In genomic region chr2:47094519-47095155, GRCh38 we compare ENCODE assay signal across 25 cellular contexts.
DNase-seq lines count a peak whose midpoint lies in the region; ATAC-seq and TF ChIP-seq lines count a peak whose summit lies in the region.
"Had no signal": no experiment of that assay in that cellular context is flagged by ENCODE, and none has a peak within 500 bp of the region (broad histone marks: within the 10 kb centered on the region; RNA-seq: fewer than 3 reads in every experiment).

No MANE protein-coding gene starts in this region.

- H3K36me3 ChIP-seq in suprapubic skin, result no peaks in the 10 kb centered on the region
- H3K36me3 ChIP-seq: ascending aorta, esophagus muscularis mucosa, SJSA1, upper lobe of left lung had no signal

- peak; percentile 12; the same call in 1 of the 3 replicates for ATAC-seq in SK-N-SH treated with all-trans-retinoic acid at 6 μM for 48 hours
- ATAC-seq: activated naive CD4-positive, alpha-beta T cell treated with anti-CD3 and anti-CD28 coated beads, Interleukin-2, amount 50 U/mL, for 72 hours; left ventricle myocardium superior; naive thymus-derived CD8-positive, alpha-beta T cell had no signal

- no peaks in the 10 kb centered on the region for H3K9me3 ChIP-seq in suprapubic skin
- H3K9me3 ChIP-seq: ascending aorta, esophagus muscularis mucosa, SJSA1, upper lobe of left lung had no signal

- no peak for TF ChIP-seq EP300 in suprapubic skin (IDR thresholded peaks at IDR 0.05)

- peak overlapping the region; percentile 6 for H3K27ac ChIP-seq in suprapubic skin
- H3K27ac ChIP-seq: ascending aorta, esophagus muscularis mucosa, KMS-11, SJSA1, upper lobe of left lung had no signal

- 60% methylated on average over 6 of the region's 7 CpGs for WGBS in suprapubic skin

- H3K4me1 ChIP-seq in suprapubic skin, result peaks cover 7% of the 10 kb centered on the region

- TF ChIP-seq CTCF in suprapubic skin (IDR thresholded peaks at IDR 0.05), result no peak

- H3K27me3 ChIP-seq in suprapubic skin, result no peaks in the 10 kb centered on the region
- H3K27me3 ChIP-seq: ascending aorta, esophagus muscularis mucosa, SJSA1, upper lobe of left lung had no signal

- DNase-seq in EH (ENCODE audit: low read depth) (peak; percentile 53), hepatic stellate cell (ENCODE audit: low spot score) (peak; percentile 34), suprapubic skin (ENCODE audit: low spot score in 2 of 2) (no peak), cerebellar nuclear complex (lab: John Stamatoyannopoulos, UW) (no peak), NCI-H526 treated with DMSO at 0.1 percent for 48 hours (lab: John Stamatoyannopoulos, UW) (no peak)
- DNase-seq in effector CD8-positive, alpha-beta T cell (lab: John Stamatoyannopoulos, UW), result no peak
- DNase-seq: activated CD4-positive, alpha-beta memory T cell treated with anti-CD3 and anti-CD28 coated beads, Interleukin-2, amount 10 ng/mL, durations not matched to agents 7 days and 5 days; activated CD4-positive, alpha-beta T cell treated with anti-CD3 and anti-CD28 coated beads for 1 hour; CD8-positive, alpha-beta memory T cell; DMS153; left ventricle myocardium superior; naive thymus-derived CD8-positive, alpha-beta T cell; NCI-H1436 treated with DMSO at 0.1 percent for 48 hours; NCI-H2107; occipital lobe; retina; RPMI8226; stimulated activated CD4-positive, alpha-beta T cell treated with anti-CD3 and anti-CD28 coated beads, Interleukin-2, amount 100 ng/mL, for 24 hours; upper lobe of left lung had no signal

- H3K4me3 ChIP-seq in suprapubic skin, result no peak overlapping the region
- H3K4me3 ChIP-seq: ascending aorta, esophagus muscularis mucosa, SJSA1, upper lobe of left lung had no signal

- TF ChIP-seq POLR2A in suprapubic skin (IDR thresholded peaks at IDR 0.05), result no peak

TF ChIP-seq in SK-N-SH treated with all-trans-retinoic acid at 6 μM for 48 hours, 23 proteins besides CTCF, POLR2A, EP300 and RAD21:
- TF ChIP-seq ZC3H10 (CRISPR knock-in tag; IDR thresholded peaks at IDR 0.05) (no peak), ZFP3 (CRISPR knock-in tag; IDR thresholded peaks at IDR 0.05) (no peak), SNAI2 (CRISPR knock-in tag; IDR thresholded peaks at IDR 0.05) (no peak), ISL1 (CRISPR knock-in tag; IDR thresholded peaks at IDR 0.05) (no peak), ZNF565 (CRISPR knock-in tag; conservative IDR thresholded peaks at IDR 0.05; ENCODE audit: low read depth) (no peak), PATZ1 (CRISPR knock-in tag; IDR thresholded peaks at IDR 0.05; ENCODE audit: borderline replicate concordance) (no peak), TCF4 (CRISPR knock-in tag; IDR thresholded peaks at IDR 0.05; ENCODE audit: borderline replicate concordance) (no peak), RARB (CRISPR knock-in tag; IDR thresholded peaks at IDR 0.05) (no peak)

Comparison
In these comparisons a context has a peak if more than half of its experiments do, and no peak if none do; other contexts are left out.
1. DNase-seq: peak in EH (single experiment) and hepatic stellate cell (single experiment); none in suprapubic skin (0 of 2), cerebellar nuclear complex (0 of 2), effector CD8-positive, alpha-beta T cell (single experiment) and NCI-H526 treated with DMSO at 0.1 percent for 48 hours (single experiment).